In the genomic region with DNA sequence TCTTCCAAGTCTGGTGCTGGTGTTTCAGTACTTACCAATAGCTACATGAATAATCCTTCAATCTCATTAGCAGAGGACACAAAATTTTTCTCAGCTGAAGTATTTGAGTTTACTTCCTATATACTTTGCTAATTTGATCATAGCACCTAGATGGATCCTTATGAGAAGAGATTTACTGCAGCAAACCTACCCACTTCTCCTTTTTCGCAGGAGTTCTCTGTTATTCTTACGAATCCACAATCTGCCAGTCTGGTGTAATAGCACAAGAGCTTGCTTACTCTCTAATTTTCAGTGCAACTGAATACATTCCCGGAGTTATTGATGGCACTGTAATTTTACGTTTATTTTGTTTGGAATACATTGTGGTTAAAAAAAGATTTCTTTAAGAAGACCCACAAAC, we compare ENCODE assay signal across 1 cellular context.
TF ChIP-seq lines count a peak whose summit lies in the region.

No MANE protein-coding gene starts in this region.

TF ChIP-seq in K562, 482 proteins besides CTCF, POLR2A, EP300 and RAD21:
- TF ChIP-seq, protein P1, sequence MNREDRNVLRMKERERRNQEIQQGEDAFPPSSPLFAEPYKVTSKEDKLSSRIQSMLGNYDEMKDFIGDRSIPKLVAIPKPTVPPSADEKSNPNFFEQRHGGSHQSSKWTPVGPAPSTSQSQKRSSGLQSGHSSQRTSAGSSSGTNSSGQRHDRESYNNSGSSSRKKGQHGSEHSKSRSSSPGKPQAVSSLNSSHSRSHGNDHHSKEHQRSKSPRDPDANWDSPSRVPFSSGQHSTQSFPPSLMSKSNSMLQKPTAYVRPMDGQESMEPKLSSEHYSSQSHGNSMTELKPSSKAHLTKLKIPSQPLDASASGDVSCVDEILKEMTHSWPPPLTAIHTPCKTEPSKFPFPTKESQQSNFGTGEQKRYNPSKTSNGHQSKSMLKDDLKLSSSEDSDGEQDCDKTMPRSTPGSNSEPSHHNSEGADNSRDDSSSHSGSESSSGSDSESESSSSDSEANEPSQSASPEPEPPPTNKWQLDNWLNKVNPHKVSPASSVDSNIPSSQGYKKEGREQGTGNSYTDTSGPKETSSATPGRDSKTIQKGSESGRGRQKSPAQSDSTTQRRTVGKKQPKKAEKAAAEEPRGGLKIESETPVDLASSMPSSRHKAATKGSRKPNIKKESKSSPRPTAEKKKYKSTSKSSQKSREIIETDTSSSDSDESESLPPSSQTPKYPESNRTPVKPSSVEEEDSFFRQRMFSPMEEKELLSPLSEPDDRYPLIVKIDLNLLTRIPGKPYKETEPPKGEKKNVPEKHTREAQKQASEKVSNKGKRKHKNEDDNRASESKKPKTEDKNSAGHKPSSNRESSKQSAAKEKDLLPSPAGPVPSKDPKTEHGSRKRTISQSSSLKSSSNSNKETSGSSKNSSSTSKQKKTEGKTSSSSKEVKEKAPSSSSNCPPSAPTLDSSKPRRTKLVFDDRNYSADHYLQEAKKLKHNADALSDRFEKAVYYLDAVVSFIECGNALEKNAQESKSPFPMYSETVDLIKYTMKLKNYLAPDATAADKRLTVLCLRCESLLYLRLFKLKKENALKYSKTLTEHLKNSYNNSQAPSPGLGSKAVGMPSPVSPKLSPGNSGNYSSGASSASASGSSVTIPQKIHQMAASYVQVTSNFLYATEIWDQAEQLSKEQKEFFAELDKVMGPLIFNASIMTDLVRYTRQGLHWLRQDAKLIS (CRISPR knock-in tag; IDR thresholded peaks at IDR 0.05), result no peak
- peak; percentile 85 for TF ChIP-seq SPI1 (IDR thresholded peaks at IDR 0.05; ENCODE audit: borderline replicate concordance, low read depth, low read length)
TF ChIP-seq in K562: peak in this region for 1.
